ENCODE assay signal across 1 cellular context in the genomic region with DNA sequence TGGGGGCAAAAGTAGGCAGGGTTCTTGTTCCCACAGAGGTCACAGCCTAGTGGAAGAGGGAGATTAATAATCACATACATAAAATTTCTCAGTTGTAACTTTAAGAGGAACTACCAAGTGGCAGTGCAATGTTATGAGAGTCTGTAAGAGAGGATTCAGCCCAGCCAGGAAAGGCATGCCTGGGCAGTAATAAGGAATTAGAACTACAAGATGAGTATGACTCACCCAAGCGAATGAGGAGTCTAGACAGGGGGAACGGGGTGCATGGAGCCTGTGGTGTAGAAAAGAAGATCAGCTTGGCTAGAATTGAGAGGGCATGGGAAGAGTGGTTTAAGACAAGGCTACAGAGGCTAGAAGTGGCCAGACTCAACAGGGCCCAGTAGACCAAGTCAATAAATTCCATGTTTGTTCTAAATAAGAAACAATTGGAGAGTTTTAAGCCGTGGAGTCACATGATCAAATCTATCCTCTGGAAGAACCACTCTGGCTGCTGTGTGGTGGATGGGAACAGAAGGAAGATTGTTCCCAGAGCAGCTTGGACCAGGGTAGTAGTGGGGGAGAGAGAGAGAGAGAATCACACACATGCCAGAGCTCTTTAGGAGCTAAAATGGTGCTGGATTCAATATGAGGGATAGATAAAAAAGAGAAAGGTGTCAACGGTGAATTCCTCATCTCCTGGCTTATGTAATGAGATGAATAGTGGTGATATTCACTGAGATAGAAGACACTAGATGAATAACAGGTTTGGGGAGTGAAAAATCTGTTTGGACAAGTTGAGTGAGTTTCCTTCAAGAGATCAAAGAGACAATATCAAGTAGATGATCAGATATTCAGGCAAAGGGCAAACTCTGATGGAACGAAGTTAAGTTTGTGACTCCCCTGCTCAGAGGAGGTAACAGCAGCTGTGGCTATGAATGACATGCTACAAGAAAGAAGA.
TF ChIP-seq lines count a peak whose summit lies in the region.

No MANE protein-coding gene starts in this region.

TF ChIP-seq in H1, 55 proteins besides CTCF, POLR2A, EP300 and RAD21:
- TF ChIP-seq, protein P1, sequence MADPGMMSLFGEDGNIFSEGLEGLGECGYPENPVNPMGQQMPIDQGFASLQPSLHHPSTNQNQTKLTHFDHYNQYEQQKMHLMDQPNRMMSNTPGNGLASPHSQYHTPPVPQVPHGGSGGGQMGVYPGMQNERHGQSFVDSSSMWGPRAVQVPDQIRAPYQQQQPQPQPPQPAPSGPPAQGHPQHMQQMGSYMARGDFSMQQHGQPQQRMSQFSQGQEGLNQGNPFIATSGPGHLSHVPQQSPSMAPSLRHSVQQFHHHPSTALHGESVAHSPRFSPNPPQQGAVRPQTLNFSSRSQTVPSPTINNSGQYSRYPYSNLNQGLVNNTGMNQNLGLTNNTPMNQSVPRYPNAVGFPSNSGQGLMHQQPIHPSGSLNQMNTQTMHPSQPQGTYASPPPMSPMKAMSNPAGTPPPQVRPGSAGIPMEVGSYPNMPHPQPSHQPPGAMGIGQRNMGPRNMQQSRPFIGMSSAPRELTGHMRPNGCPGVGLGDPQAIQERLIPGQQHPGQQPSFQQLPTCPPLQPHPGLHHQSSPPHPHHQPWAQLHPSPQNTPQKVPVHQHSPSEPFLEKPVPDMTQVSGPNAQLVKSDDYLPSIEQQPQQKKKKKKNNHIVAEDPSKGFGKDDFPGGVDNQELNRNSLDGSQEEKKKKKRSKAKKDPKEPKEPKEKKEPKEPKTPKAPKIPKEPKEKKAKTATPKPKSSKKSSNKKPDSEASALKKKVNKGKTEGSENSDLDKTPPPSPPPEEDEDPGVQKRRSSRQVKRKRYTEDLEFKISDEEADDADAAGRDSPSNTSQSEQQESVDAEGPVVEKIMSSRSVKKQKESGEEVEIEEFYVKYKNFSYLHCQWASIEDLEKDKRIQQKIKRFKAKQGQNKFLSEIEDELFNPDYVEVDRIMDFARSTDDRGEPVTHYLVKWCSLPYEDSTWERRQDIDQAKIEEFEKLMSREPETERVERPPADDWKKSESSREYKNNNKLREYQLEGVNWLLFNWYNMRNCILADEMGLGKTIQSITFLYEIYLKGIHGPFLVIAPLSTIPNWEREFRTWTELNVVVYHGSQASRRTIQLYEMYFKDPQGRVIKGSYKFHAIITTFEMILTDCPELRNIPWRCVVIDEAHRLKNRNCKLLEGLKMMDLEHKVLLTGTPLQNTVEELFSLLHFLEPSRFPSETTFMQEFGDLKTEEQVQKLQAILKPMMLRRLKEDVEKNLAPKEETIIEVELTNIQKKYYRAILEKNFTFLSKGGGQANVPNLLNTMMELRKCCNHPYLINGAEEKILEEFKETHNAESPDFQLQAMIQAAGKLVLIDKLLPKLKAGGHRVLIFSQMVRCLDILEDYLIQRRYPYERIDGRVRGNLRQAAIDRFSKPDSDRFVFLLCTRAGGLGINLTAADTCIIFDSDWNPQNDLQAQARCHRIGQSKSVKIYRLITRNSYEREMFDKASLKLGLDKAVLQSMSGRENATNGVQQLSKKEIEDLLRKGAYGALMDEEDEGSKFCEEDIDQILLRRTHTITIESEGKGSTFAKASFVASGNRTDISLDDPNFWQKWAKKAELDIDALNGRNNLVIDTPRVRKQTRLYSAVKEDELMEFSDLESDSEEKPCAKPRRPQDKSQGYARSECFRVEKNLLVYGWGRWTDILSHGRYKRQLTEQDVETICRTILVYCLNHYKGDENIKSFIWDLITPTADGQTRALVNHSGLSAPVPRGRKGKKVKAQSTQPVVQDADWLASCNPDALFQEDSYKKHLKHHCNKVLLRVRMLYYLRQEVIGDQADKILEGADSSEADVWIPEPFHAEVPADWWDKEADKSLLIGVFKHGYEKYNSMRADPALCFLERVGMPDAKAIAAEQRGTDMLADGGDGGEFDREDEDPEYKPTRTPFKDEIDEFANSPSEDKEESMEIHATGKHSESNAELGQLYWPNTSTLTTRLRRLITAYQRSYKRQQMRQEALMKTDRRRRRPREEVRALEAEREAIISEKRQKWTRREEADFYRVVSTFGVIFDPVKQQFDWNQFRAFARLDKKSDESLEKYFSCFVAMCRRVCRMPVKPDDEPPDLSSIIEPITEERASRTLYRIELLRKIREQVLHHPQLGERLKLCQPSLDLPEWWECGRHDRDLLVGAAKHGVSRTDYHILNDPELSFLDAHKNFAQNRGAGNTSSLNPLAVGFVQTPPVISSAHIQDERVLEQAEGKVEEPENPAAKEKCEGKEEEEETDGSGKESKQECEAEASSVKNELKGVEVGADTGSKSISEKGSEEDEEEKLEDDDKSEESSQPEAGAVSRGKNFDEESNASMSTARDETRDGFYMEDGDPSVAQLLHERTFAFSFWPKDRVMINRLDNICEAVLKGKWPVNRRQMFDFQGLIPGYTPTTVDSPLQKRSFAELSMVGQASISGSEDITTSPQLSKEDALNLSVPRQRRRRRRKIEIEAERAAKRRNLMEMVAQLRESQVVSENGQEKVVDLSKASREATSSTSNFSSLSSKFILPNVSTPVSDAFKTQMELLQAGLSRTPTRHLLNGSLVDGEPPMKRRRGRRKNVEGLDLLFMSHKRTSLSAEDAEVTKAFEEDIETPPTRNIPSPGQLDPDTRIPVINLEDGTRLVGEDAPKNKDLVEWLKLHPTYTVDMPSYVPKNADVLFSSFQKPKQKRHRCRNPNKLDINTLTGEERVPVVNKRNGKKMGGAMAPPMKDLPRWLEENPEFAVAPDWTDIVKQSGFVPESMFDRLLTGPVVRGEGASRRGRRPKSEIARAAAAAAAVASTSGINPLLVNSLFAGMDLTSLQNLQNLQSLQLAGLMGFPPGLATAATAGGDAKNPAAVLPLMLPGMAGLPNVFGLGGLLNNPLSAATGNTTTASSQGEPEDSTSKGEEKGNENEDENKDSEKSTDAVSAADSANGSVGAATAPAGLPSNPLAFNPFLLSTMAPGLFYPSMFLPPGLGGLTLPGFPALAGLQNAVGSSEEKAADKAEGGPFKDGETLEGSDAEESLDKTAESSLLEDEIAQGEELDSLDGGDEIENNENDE (IDR thresholded peaks at IDR 0.05; ENCODE audit: insufficient replicate concordance, low read length), result no peak
- TF ChIP-seq YY1 (IDR thresholded peaks at IDR 0.05; ENCODE audit: low read depth, low read length) (no peak), RBBP5 (IDR thresholded peaks at IDR 0.05; ENCODE audit: borderline replicate concordance, low read depth, low read length) (no peak), CBX8 (IDR thresholded peaks at IDR 0.05; ENCODE audit: borderline replicate concordance, low read depth, low read length) (no peak), HDAC2 (IDR thresholded peaks at IDR 0.05; ENCODE audit: borderline replicate concordance in 1 of 2, low read depth in 2 of 2, low read length in 2 of 2) (no peak), CREB1 (IDR thresholded peaks at IDR 0.05) (no peak), HDAC6 (IDR thresholded peaks at IDR 0.05; ENCODE audit: low read depth, low read length) (no peak), FOSL1 (IDR thresholded peaks at IDR 0.05; ENCODE audit: insufficient read depth, low read depth, low read length) (no peak), CTBP2 (IDR thresholded peaks at IDR 0.05; ENCODE audit: borderline replicate concordance, insufficient read depth, insufficient read length, low read length) (no peak), TEAD4 (IDR thresholded peaks at IDR 0.05; ENCODE audit: low read depth, low read length) (no peak), CEBPB (IDR thresholded peaks at IDR 0.05; ENCODE audit: low read depth, low read length) (no peak), CHD1 (IDR thresholded peaks at IDR 0.05; ENCODE audit: low read depth, low read length) (no peak), SUZ12 (IDR thresholded peaks at IDR 0.05; ENCODE audit: low read length) (no peak), SRF (IDR thresholded peaks at IDR 0.05; ENCODE audit: low read depth, low read length) (no peak)
- TF ChIP-seq, protein P2, sequence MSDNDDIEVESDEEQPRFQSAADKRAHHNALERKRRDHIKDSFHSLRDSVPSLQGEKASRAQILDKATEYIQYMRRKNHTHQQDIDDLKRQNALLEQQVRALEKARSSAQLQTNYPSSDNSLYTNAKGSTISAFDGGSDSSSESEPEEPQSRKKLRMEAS (IDR thresholded peaks at IDR 0.05), result no peak
- TF ChIP-seq, protein P3, sequence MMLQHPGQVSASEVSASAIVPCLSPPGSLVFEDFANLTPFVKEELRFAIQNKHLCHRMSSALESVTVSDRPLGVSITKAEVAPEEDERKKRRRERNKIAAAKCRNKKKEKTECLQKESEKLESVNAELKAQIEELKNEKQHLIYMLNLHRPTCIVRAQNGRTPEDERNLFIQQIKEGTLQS (IDR thresholded peaks at IDR 0.05; ENCODE audit: insufficient read depth, low read depth, low read length), result no peak
